7 cellular contexts compared by ENCODE assay signal in the genomic region with DNA sequence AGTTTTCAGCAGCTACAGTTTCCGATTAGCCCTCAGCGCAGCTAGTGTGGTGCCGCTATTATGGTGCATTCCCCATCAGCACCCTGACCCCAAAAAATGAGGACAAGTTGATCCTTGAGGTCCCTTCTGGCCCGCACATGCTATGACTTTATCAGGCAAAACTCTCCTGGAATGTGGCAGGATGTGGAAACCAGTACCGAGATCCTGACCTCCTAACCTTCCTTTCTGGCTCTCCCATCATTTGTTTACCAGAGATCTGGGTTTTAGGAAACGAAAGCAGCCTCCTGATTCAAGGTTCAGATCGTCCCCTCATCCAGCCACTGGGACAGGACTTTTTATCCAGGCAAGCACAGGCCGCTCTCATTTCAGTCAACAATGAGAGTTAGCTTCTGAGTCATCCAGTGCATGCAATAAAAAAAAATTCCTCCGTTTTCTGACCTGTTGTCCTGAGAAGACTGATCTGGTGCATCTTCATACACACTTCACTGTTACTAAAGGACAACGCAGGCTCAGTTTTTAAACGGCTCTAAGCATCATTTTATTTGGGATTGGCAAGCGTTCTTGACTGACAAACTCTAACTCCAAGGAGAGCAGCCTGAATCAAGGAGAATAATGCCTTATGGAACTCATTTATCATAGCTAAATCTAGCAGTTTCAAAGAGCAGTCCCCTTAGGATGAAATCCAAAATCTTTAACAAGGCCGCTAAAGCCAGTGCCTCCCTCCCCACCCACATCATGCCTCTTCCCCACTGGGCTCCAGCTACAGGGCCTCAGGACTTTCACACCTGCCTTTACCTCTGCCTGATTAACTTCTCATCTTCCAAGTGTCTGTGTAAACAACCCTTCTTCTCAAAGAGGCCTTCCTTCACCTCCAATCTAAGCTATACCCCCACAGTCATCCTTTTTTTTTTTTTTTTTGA. TPM values are rescaled to one million over a fixed set of nuclear protein-coding genes. Genes with fewer than 3 reads are reported as not detected.
DNase-seq lines count a peak whose midpoint lies in the region; ATAC-seq and TF ChIP-seq lines count a peak whose summit lies in the region.

No MANE protein-coding gene starts in this region.

- H3K27ac Mint-ChIP-seq in T-cell: no peak overlapping the region

- H3K9me3 Mint-ChIP-seq in T-cell: no peaks in the 10 kb centered on the region

- CTCF ChIA-PET in T-cell (lab: Charles Lee): interaction anchor here in 1 of 2 donors (0.6 kb wide), 1 partner anchor 28 kb away, joined by 3 read pairs; no protein-coding TSS in a partner anchor

- peaks cover 0 to 2% (median 0%) of the 10 kb centered on the region in 3 donors for H3K4me1 Mint-ChIP-seq in T-cell

- H3K4me3 Mint-ChIP-seq in T-cell: no peak overlapping the region

- ATAC-seq in T-cell (replicated peaks in 1 of 4): no peak
- no peak for ATAC-seq in GM21619 (IDR thresholded peaks at IDR 0.05; ENCODE audit: unreplicated experiment)
- no peak for ATAC-seq in GM18868 (IDR thresholded peaks at IDR 0.05; ENCODE audit: unreplicated experiment)
- no peak for ATAC-seq in GM19035 (IDR thresholded peaks at IDR 0.05; ENCODE audit: unreplicated experiment)

- POLR2A ChIA-PET in T-cell (lab: Charles Lee): no interaction called here

- peak overlapping the region; percentile 9 for H3K4me3 ChIP-seq in epithelial cell of esophagus (ENCODE audit: low read length)

- DNase-seq in NCI-H460 (ENCODE audit: extremely low read depth, low read depth) (peak; percentile 30), epithelial cell of esophagus (ENCODE audit: low read depth) (peak; percentile 87), mucosa of gallbladder (ENCODE audit: low spot score) (peak; percentile 60), T-cell (no peak)

- TF ChIP-seq CTCF in epithelial cell of esophagus (IDR thresholded peaks at IDR 0.05; ENCODE audit: insufficient read depth, low read depth, low read length, missing control alignments): no peak

- peaks cover 0 to 4% of the 10 kb centered on the region in 2 donors for H3K27me3 Mint-ChIP-seq in T-cell

- no peaks in the 10 kb centered on the region for H3K36me3 Mint-ChIP-seq in T-cell

RNA-seq across cellular contexts. Expression of gene PDLIM1, which starts 17.1 kb away (rescaled TPM):
- total RNA-seq in NCI-H460 (2014; rRNA removed; shearing (Covaris generic)): 19.4 and 21.0 TPM in 2 replicates
- 12.8 and 15.6 TPM in 2 replicates for polyA plus RNA-seq in NCI-H460 (2014; cell fraction: nucleus; rRNA removed)
- total RNA-seq in mucosa of gallbladder (114 TPM), T-cell (1 to 10 TPM; 4.2 to 9.7 (median 5.3) TPM)

Comparison
In these comparisons a context has a peak if more than half of its experiments do, and no peak if none do; other contexts are left out.
1. DNase-seq: peak in NCI-H460 (single experiment), epithelial cell of esophagus (single experiment) and mucosa of gallbladder (single experiment); none in T-cell (0 of 34).